Comparison of ENCODE assay signal across 1 cellular context in the genomic region with DNA sequence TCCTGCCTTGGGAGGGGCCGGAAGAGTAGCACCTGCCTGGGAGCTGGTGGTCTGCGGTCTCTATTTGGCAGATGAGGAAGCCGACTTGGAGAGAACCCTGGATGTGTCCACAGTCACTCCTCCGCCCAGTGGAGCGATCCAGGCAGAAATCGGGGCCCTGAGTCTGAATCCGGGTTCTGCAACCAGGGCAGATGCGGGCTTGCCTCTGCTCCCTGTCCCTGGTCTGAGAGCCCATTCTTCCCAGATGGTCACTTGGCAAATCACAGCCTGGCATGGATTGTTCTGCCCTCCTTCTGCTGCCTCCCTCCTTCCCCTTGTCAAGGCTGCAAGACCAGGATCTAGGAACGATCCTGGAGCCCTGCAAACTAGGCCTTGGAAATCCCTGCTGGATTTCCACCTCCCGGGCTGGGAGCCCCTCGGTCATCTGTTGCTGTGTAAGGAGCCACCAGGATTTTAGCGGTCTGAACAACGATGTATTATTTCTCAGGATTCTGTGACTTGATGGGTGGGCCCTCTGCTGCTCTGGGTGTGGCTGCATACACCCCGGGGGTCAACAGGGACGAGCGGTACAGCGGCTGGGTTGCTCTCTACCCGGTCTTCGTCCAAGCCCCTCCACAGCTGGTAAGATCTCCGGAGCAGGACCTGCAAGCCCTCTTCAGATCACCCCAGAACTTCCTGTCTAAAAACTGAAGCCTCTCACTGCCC.
TF ChIP-seq lines count a peak whose summit lies in the region.

No MANE protein-coding gene starts in this region.

TF ChIP-seq in HepG2, 621 proteins besides CTCF, POLR2A, EP300 and RAD21:
- TF ChIP-seq ZSCAN25 (CRISPR knock-in tag; IDR thresholded peaks at IDR 0.05) = no peak
- TF ChIP-seq, protein P1, sequence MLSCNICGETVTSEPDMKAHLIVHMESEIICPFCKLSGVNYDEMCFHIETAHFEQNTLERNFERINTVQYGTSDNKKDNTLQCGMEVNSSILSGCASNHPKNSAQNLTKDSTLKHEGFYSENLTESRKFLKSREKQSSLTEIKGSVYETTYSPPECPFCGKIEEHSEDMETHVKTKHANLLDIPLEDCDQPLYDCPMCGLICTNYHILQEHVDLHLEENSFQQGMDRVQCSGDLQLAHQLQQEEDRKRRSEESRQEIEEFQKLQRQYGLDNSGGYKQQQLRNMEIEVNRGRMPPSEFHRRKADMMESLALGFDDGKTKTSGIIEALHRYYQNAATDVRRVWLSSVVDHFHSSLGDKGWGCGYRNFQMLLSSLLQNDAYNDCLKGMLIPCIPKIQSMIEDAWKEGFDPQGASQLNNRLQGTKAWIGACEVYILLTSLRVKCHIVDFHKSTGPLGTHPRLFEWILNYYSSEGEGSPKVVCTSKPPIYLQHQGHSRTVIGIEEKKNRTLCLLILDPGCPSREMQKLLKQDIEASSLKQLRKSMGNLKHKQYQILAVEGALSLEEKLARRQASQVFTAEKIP (CRISPR knock-in tag; IDR thresholded peaks at IDR 0.05; ENCODE audit: borderline replicate concordance) = no peak
- peak; percentile 68; the same call in 1 of the 2 replicates for TF ChIP-seq RFX5 (IDR thresholded peaks at IDR 0.05; ENCODE audit: low read depth, low read length)
- no peak for TF ChIP-seq SP5 (CRISPR knock-in tag; IDR thresholded peaks at IDR 0.05; ENCODE audit: borderline replicate concordance, low read depth)
- TF ChIP-seq, protein P2, sequence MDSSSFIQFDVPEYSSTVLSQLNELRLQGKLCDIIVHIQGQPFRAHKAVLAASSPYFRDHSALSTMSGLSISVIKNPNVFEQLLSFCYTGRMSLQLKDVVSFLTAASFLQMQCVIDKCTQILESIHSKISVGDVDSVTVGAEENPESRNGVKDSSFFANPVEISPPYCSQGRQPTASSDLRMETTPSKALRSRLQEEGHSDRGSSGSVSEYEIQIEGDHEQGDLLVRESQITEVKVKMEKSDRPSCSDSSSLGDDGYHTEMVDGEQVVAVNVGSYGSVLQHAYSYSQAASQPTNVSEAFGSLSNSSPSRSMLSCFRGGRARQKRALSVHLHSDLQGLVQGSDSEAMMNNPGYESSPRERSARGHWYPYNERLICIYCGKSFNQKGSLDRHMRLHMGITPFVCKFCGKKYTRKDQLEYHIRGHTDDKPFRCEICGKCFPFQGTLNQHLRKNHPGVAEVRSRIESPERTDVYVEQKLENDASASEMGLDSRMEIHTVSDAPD (CRISPR knock-in tag; IDR thresholded peaks at IDR 0.05) = no peak
- no peak for TF ChIP-seq YEATS2 (CRISPR knock-in tag; IDR thresholded peaks at IDR 0.05; ENCODE audit: borderline replicate concordance)
